ENCODE assay signal across 8 cellular contexts in genomic region chr4:81471361-81472248, GRCh38. TPM values are rescaled to one million over a fixed set of nuclear protein-coding genes. Genes with fewer than 3 reads are reported as not detected.
DNase-seq lines count a peak whose midpoint lies in the region; ATAC-seq, FAIRE-seq and TF ChIP-seq lines count a peak whose summit lies in the region.

Gene RASGEF1B, minus strand, starts transcription at chr4:81471907. Its CDS starts 12,399 bp downstream, at chr4:81459508.

- peak within 1 kb of the TSS; percentile 61 for H3K4me3 ChIP-seq in AG04449 (ENCODE audit: low read depth, low read length)
- H3K4me3 ChIP-seq in kidney (ENCODE audit: low read length in 2 of 2): peak within 1 kb of the TSS; percentile 82 to 95

- peaks cover 5 to 8% of the 10 kb centered on the region in 2 donors for H3K4me1 ChIP-seq in kidney (ENCODE audit: control insufficient read depth in 1 of 2, insufficient read depth in 1 of 2, low read depth in 1 of 2, low read length in 2 of 2)

- ATAC-seq in GM19023 (IDR thresholded peaks at IDR 0.05; ENCODE audit: unreplicated experiment): peak; percentile 97
- peak; percentile 93 for ATAC-seq in HG03175 (IDR thresholded peaks at IDR 0.05; ENCODE audit: unreplicated experiment)
- ATAC-seq in central memory CD8-positive, alpha-beta T cell (replicated peaks; ENCODE audit: extremely low read depth, poor library complexity, severe bottlenecking): peak; percentile 88

- FAIRE-seq in kidney (lab: Jason Lieb, UNC): no peak

- peak within 1 kb of the TSS; percentile 89 for H3K4me3 Mint-ChIP-seq in central memory CD8-positive, alpha-beta T cell

- peaks cover 23% of the 10 kb centered on the region for H3K36me3 Mint-ChIP-seq in central memory CD8-positive, alpha-beta T cell (ENCODE audit: insufficient read depth)

- intact Hi-C loops in kidney (cut with DNase I): no loop called here

- H3K27ac Mint-ChIP-seq in central memory CD8-positive, alpha-beta T cell (ENCODE audit: low read depth): peak within 1 kb of the TSS; percentile 87

- peak within 1 kb of the TSS; percentile 89 to 92 for H3K9ac ChIP-seq in kidney (ENCODE audit: low read length in 2 of 2)

- H3K27ac ChIP-seq in kidney (ENCODE audit: low read depth in 2 of 2, low read length in 2 of 2): peak within 1 kb of the TSS; percentile 92 to 95

- POLR2A ChIA-PET in AG04449 (lab: Yijun Ruan, JAX): no interaction called here

- CTCF ChIA-PET in AG04449 (lab: Yijun Ruan, JAX): interaction anchor here (1.5 to 1.8 kb wide), 3 partner anchors 8 to 798 kb away, joined by 3 to 6 read pairs (median 4); no protein-coding TSS in a partner anchor

- no peaks in the 10 kb centered on the region for H3K9me3 Mint-ChIP-seq in central memory CD8-positive, alpha-beta T cell

- H3K9me3 ChIP-seq in kidney (ENCODE audit: control insufficient read depth in 1 of 2, low read length in 2 of 2): no peaks in the 10 kb centered on the region

- no peaks in the 10 kb centered on the region for H3K27me3 Mint-ChIP-seq in central memory CD8-positive, alpha-beta T cell

- no peaks in the 10 kb centered on the region for H3K36me3 ChIP-seq in kidney (ENCODE audit: control insufficient read depth in 1 of 2, insufficient read depth in 2 of 2, low read length in 2 of 2)

- no peak for TF ChIP-seq CTCF in AG04449 (IDR thresholded peaks at IDR 0.05; ENCODE audit: insufficient read depth, low read length, missing control alignments)
- no peak for TF ChIP-seq CTCF in kidney (IDR thresholded peaks at IDR 0.05; ENCODE audit: borderline replicate concordance, extremely low read depth, insufficient read depth)

- H3K4me1 Mint-ChIP-seq in central memory CD8-positive, alpha-beta T cell: peaks cover 45% of the 10 kb centered on the region

- DNase-seq in AG04449 (ENCODE audit: low read depth, low spot score) (no peak), NCI-H226 (peak; percentile 80), kidney (peak; percentile 96)
- peak; percentile 94 for DNase-seq in activated CD4-positive, CD25-positive, alpha-beta regulatory T cell treated with anti-CD3 and anti-CD28 coated beads, Interleukin-2, amount 50 U/mL, for 72 hours
- peak; percentile 91 to 92 for DNase-seq in central memory CD8-positive, alpha-beta T cell (ENCODE audit: low spot score in 2 of 2)
- peak; percentile 91 to 96 for DNase-seq in stimulated activated CD4-positive, alpha-beta T cell treated with anti-CD3 and anti-CD28 coated beads, Interleukin-15, amount 100 ng/mL, for 1 hour (ENCODE audit: low read depth in 1 of 2, low spot score in 1 of 2)

RNA-seq across cellular contexts. Expression of gene RASGEF1B, which starts in this region (rescaled TPM):
- total RNA-seq in kidney: 15.0 TPM
- 8.3 TPM for polyA plus RNA-seq in kidney (ENCODE audit: insufficient read depth, low read depth, low replicate concordance)
